ENCODE assay signal across 8 cellular contexts in genomic region chr11:73359930-73360742, GRCh38. TPM values are rescaled to one million over a fixed set of nuclear protein-coding genes. Genes with fewer than 3 reads are reported as not detected.
DNase-seq lines count a peak whose midpoint lies in the region; ATAC-seq lines count a peak whose summit lies in the region.

No MANE protein-coding gene starts in this region.

- H4K91ac ChIP-seq in mesenchymal stem cell (ENCODE audit: low read length): no peak overlapping the region

- intact Hi-C loops in aorta (cut with DNase I): no loop called here

- H2BK15ac ChIP-seq in mesenchymal stem cell (ENCODE audit: low read depth, poor library complexity, severe bottlenecking): no peak overlapping the region

- H2BK12ac ChIP-seq in mesenchymal stem cell (ENCODE audit: low read length in 2 of 2): peak overlapping the region in 1 of 2 experiments; percentile 2

- H3K23ac ChIP-seq in mesenchymal stem cell (ENCODE audit: low read length in 2 of 2): no peak overlapping the region

- H3K36me3 ChIP-seq in mesenchymal stem cell (ENCODE audit: control insufficient read depth in 1 of 2, insufficient read depth in 2 of 2, low read depth in 1 of 2, low read length in 2 of 2) (peaks cover 87 to 94% of the 10 kb centered on the region in 2 experiments), aorta (ENCODE audit: control insufficient read depth in 1 of 2, insufficient read depth in 2 of 2, low read length in 1 of 2) (peaks cover 10 to 28% of the 10 kb centered on the region in 2 donors)

- H3K9me3 ChIP-seq in mesenchymal stem cell (ENCODE audit: control insufficient read depth, low read length) (no peaks in the 10 kb centered on the region), aorta (ENCODE audit: control insufficient read depth, low read length) (no peaks in the 10 kb centered on the region)

- H3K18ac ChIP-seq in mesenchymal stem cell (ENCODE audit: low read depth in 1 of 2, low read length in 2 of 2): no peak overlapping the region

- peak overlapping the region in 1 of 2 experiments; percentile 56 for H3K4me3 ChIP-seq in mesenchymal stem cell (ENCODE audit: insufficient read depth in 1 of 2, low read depth in 1 of 2, low read length in 2 of 2)
- no peak overlapping the region for H3K4me3 ChIP-seq in aorta (ENCODE audit: low read length in 2 of 2)

- ATAC-seq in HG02571 (IDR thresholded peaks at IDR 0.05; ENCODE audit: unreplicated experiment) (no peak), aorta (ENCODE audit: low FRiP score) (no peak), HG02623 (IDR thresholded peaks at IDR 0.05; ENCODE audit: unreplicated experiment) (no peak)

- H3K27me3 ChIP-seq in mesenchymal stem cell (ENCODE audit: control insufficient read depth in 1 of 2, insufficient read depth in 1 of 2, low read length in 2 of 2) (no peaks in the 10 kb centered on the region), aorta (ENCODE audit: control insufficient read depth in 1 of 2, insufficient read depth in 2 of 2, low read length in 1 of 2) (no peaks in the 10 kb centered on the region)

- no peak overlapping the region for H2BK5ac ChIP-seq in mesenchymal stem cell (ENCODE audit: low read depth, low read length, poor library complexity, severe bottlenecking)

- H3K79me1 ChIP-seq in mesenchymal stem cell (replicated peaks; ENCODE audit: low read length, poor library complexity, severe bottlenecking): peaks cover 8% of the 10 kb centered on the region

- H2AFZ ChIP-seq in mesenchymal stem cell (ENCODE audit: low read depth, low read length): no peak overlapping the region

- no peak overlapping the region for H3K4me2 ChIP-seq in mesenchymal stem cell (ENCODE audit: low read length, poor library complexity, severe bottlenecking)

- DNase-seq in activated gamma-delta T cell treated with Interleukin-2 at 50 U/mL for 16 hours: peak; percentile 28
- DNase-seq in activated gamma-delta T cell (lab: John Stamatoyannopoulos, UW): no peak
- DNase-seq in NCI-H69 (lab: John Stamatoyannopoulos, UW): peak; percentile 64
- DNase-seq in astrocyte of the hippocampus (ENCODE audit: low read depth, low spot score): peak; percentile 66
- DNase-seq in mesenchymal stem cell: no peak
- no peak for DNase-seq in aorta

- no peak overlapping the region for H4K8ac ChIP-seq in mesenchymal stem cell (ENCODE audit: low read length)

- H2BK120ac ChIP-seq in mesenchymal stem cell (ENCODE audit: low read depth, low read length): no peak overlapping the region

- H3K4me1 ChIP-seq in mesenchymal stem cell (ENCODE audit: control insufficient read depth, insufficient read depth, low read depth, low read length): no peaks in the 10 kb centered on the region
- H3K4me1 ChIP-seq in aorta (ENCODE audit: control insufficient read depth in 1 of 2, insufficient read depth in 2 of 2, low read length in 2 of 2): peaks cover 0 to 3% of the 10 kb centered on the region in 2 donors

- H3K14ac ChIP-seq in mesenchymal stem cell (ENCODE audit: low read length in 2 of 2): no peak overlapping the region

- peak overlapping the region; percentile 85 for H3K9ac ChIP-seq in mesenchymal stem cell (ENCODE audit: low read length)

- H2AK5ac ChIP-seq in mesenchymal stem cell (ENCODE audit: low read length, severe bottlenecking): no peak overlapping the region

- H3K27ac ChIP-seq in mesenchymal stem cell (ENCODE audit: low read length, poor library complexity, severe bottlenecking) (no peak overlapping the region), aorta (ENCODE audit: low read depth in 1 of 2, low read length in 2 of 2) (peak overlapping the region in 1 of 2 donors; percentile 76)

- no peak overlapping the region for H3K4ac ChIP-seq in mesenchymal stem cell (ENCODE audit: low read depth in 1 of 2, low read length in 2 of 2)

- 90% methylated on average over 19 of the region's 19 CpGs for WGBS in mesenchymal stem cell
- 52 to 55% methylated on average over 19 of the region's 19 CpGs for WGBS in aorta, 2 donors

RNA-seq across cellular contexts. Expression of gene RELT, which starts 16.1 kb away (rescaled TPM):
- 2.6 TPM for polyA plus RNA-seq in mesenchymal stem cell (2013, experiment 1 of 2)
- 3.0 TPM for polyA plus RNA-seq in mesenchymal stem cell (2013, experiment 2 of 2)
- 10 to 100 TPM; 11.5 to 13.2 TPM for total RNA-seq in aorta
- 1 to 10 TPM; 1.1 to 1.3 TPM for polyA plus RNA-seq in aorta

RNA-seq across cellular contexts. Expression of gene ARHGEF17, which starts 52.1 kb away (rescaled TPM):
- polyA plus RNA-seq in mesenchymal stem cell (2013, experiment 1 of 2): 69.6 TPM
- 65.7 TPM for polyA plus RNA-seq in mesenchymal stem cell (2013, experiment 2 of 2)
- total RNA-seq in aorta: 100 to 1,000 TPM; 159 to 201 TPM
- 100 to 1,000 TPM in 1 of 2 donors, 10 to 100 TPM in 1; 20.5 to 182 TPM for polyA plus RNA-seq in aorta

Comparison
In these comparisons a context has a peak if more than half of its experiments do, and no peak if none do; other contexts are left out.
1. DNase-seq: peak in activated gamma-delta T cell treated with Interleukin-2 at 50 U/mL for 16 hours (single experiment), NCI-H69 (single experiment) and astrocyte of the hippocampus (single experiment); none in activated gamma-delta T cell (single experiment), mesenchymal stem cell (single experiment) and aorta (0 of 2).